In genomic region chr5:97208714-97209113, GRCh38 we compare ENCODE assay signal across 9 cellular contexts.
"Had no signal": no experiment of that assay in that cellular context is flagged by ENCODE, and none has a peak within 500 bp of the region (broad histone marks: within the 10 kb centered on the region; RNA-seq: fewer than 3 reads in every experiment).

No MANE protein-coding gene starts in this region.

- H3K36me3 Mint-ChIP-seq: IgD-negative memory B cell had no signal

- FAIRE-seq: HepG2 had no signal

- H3K27ac ChIP-seq: GM23248, HL-60 had no signal

- H2AFZ ChIP-seq: GM23248 had no signal

- H3K9ac ChIP-seq: GM23248 had no signal

- DNase-seq: GM23248, GOT3, H7, HFFc6, KG1 had no signal

- H3K4me1 Mint-ChIP-seq: IgD-negative memory B cell had no signal

- H3K27ac Mint-ChIP-seq: HFFc6, IgD-negative memory B cell had no signal

- H3K4me3 ChIP-seq: GM23248 had no signal

- H3K4me3 Mint-ChIP-seq: HFFc6, IgD-negative memory B cell had no signal

- ATAC-seq: HCT116, HepG2 had no signal
